Comparison of ENCODE assay signal across 19 cellular contexts in genomic region chr6:15796130-15796766, GRCh38.
DNase-seq lines count a peak whose midpoint lies in the region; ATAC-seq and TF ChIP-seq lines count a peak whose summit lies in the region.
"Had no signal": no experiment of that assay in that cellular context is flagged by ENCODE, and none has a peak within 500 bp of the region (broad histone marks: within the 10 kb centered on the region; RNA-seq: fewer than 3 reads in every experiment).

No MANE protein-coding gene starts in this region.

- H3F3A ChIP-seq in MM.1S (ENCODE audit: insufficient read depth, low read length): no peaks in the 10 kb centered on the region

- H3K14ac ChIP-seq in neuronal stem cell (ENCODE audit: low read length): no peak overlapping the region

- no peak overlapping the region for H2BK120ac ChIP-seq in neuronal stem cell (ENCODE audit: low read depth, low read length)

- DNase-seq in Ammon's horn (ENCODE audit: low spot score): peak; percentile 8
- no peak for DNase-seq in chondrocyte (ENCODE audit: low spot score)
- no peak for DNase-seq in left ventricle myocardium inferior
- DNase-seq in neuronal stem cell (ENCODE audit: low spot score): no peak
- no peak for DNase-seq in cortex of kidney (lab: John Stamatoyannopoulos, UW)
- DNase-seq in MM.1S: no peak
- DNase-seq in WTC11 (ENCODE audit: low spot score): no peak
- DNase-seq in posterior vena cava (ENCODE audit: low spot score): no peak
- DNase-seq: CD8-positive, alpha-beta memory T cell; DMS79 treated with DMSO at 0.1 percent for 48 hours; GDM1; GOT3; NCI-H1436; NCI-H2029; NCI-H2171 treated with DMSO at 0.1 percent for 48 hours; NCI-H446 treated with DMSO at 0.1 percent for 48 hours had no signal

- peaks cover 6% of the 10 kb centered on the region for H3K9me3 Mint-ChIP-seq in chondrocyte (ENCODE audit: low read depth)
- peaks cover 35% of the 10 kb centered on the region for H3K9me3 Mint-ChIP-seq in WTC11

- H3K4me3 Mint-ChIP-seq in chondrocyte (ENCODE audit: unreplicated experiment): no peak overlapping the region
- no peak overlapping the region for H3K4me3 Mint-ChIP-seq in WTC11
- H3K4me3 Mint-ChIP-seq: CD8-positive, alpha-beta memory T cell had no signal

- H3K36me3 ChIP-seq in left ventricle myocardium inferior (no peaks in the 10 kb centered on the region), neuronal stem cell (replicated peaks in 1 of 2; ENCODE audit: control insufficient read depth in 2 of 2, insufficient read depth in 2 of 2, low read length in 2 of 2) (no peaks in the 10 kb centered on the region), MM.1S (replicated peaks; ENCODE audit: insufficient read depth, low read length) (no peaks in the 10 kb centered on the region)
- H3K36me3 ChIP-seq: BLaER1 had no signal

- H3K4me1 ChIP-seq in left ventricle myocardium inferior: peaks cover 41% of the 10 kb centered on the region
- no peaks in the 10 kb centered on the region for H3K4me1 ChIP-seq in neuronal stem cell (ENCODE audit: control insufficient read depth in 2 of 2, insufficient read depth in 1 of 2, low read depth in 1 of 2, low read length in 2 of 2)
- no peaks in the 10 kb centered on the region for H3K4me1 ChIP-seq in MM.1S (ENCODE audit: low read length)

- no peak overlapping the region for H4K91ac ChIP-seq in neuronal stem cell (ENCODE audit: low read depth, low read length, poor library complexity)

- H4K20me1 ChIP-seq in MM.1S (ENCODE audit: insufficient read depth, low read length): no peaks in the 10 kb centered on the region
- H4K20me1 ChIP-seq: BLaER1 had no signal

- no peak overlapping the region for H2BK5ac ChIP-seq in neuronal stem cell (ENCODE audit: low read length)

- intact Hi-C loops in left ventricle myocardium inferior (cut with micrococcal nuclease): no loop called here
- intact Hi-C loops in posterior vena cava (cut with DNase I): loop anchor here in 1 of 2 donors (5.0 kb wide), 1 partner anchor 1351 kb away; no protein-coding TSS in a partner anchor

- no peak overlapping the region for H3K4me2 ChIP-seq in neuronal stem cell (ENCODE audit: insufficient read depth, low read length, poor library complexity, severe bottlenecking)
- H3K4me2 ChIP-seq in MM.1S (ENCODE audit: low read depth, low read length): no peak overlapping the region
- H3K4me2 ChIP-seq: BLaER1 had no signal

- CTCF ChIA-PET in WTC11 (lab: Charles Lee): interaction anchor here (0.6 kb wide), 1 partner anchor 410 kb away, joined by 3 read pairs; no protein-coding TSS in a partner anchor

- H3K27ac ChIP-seq in left ventricle myocardium inferior (replicated peaks) (peak overlapping the region; percentile 81), neuronal stem cell (replicated peaks; ENCODE audit: low read length) (no peak overlapping the region), MM.1S (ENCODE audit: low read length) (no peak overlapping the region)
- H3K27ac ChIP-seq: BLaER1, RWPE1 had no signal

- H3K18ac ChIP-seq in neuronal stem cell (ENCODE audit: low read length): peak overlapping the region; percentile 29

- H2BK15ac ChIP-seq in neuronal stem cell (ENCODE audit: low read length): no peak overlapping the region

- peak overlapping the region; percentile 38 for H2AK5ac ChIP-seq in neuronal stem cell (ENCODE audit: low read depth, low read length)

- peaks cover 3% of the 10 kb centered on the region for H3K79me1 ChIP-seq in neuronal stem cell (ENCODE audit: low read depth, low read length)

- H2AFZ ChIP-seq in neuronal stem cell (ENCODE audit: low read length) (no peak overlapping the region), MM.1S (ENCODE audit: low read length) (no peak overlapping the region)

- H3K27ac Mint-ChIP-seq in chondrocyte (ENCODE audit: unreplicated experiment): peak overlapping the region; percentile 65
- H3K27ac Mint-ChIP-seq in WTC11: no peak overlapping the region

- WGBS in neuronal stem cell (ENCODE audit: extremely low coverage in 2 of 2, insufficient read length in 2 of 2, insufficient replicate concordance in 1 of 2), 2 donors: no CpG with 5 or more reads among the region's 7 CpGs

- TF ChIP-seq CTCF in chondrocyte (IDR thresholded peaks at IDR 0.05): no peak
- no peak for TF ChIP-seq CTCF in left ventricle myocardium inferior (IDR thresholded peaks at IDR 0.05; ENCODE audit: borderline replicate concordance)
- no peak for TF ChIP-seq CTCF in MM.1S (IDR thresholded peaks at IDR 0.05; ENCODE audit: low read length)
- TF ChIP-seq CTCF in WTC11 (IDR thresholded peaks at IDR 0.05): no peak

- H3K27me3 ChIP-seq in left ventricle myocardium inferior (ENCODE audit: low read depth) (no peaks in the 10 kb centered on the region), neuronal stem cell (ENCODE audit: control insufficient read depth in 3 of 3, insufficient read depth in 3 of 3, low read depth in 1 of 3, low read length in 3 of 3) (no peaks in the 10 kb centered on the region), MM.1S (replicated peaks; ENCODE audit: insufficient read depth, low read length) (no peaks in the 10 kb centered on the region)
- H3K27me3 ChIP-seq: BLaER1 had no signal

- H3K27me3 Mint-ChIP-seq in chondrocyte (ENCODE audit: low read depth): no peaks in the 10 kb centered on the region
- peaks cover 7% of the 10 kb centered on the region for H3K27me3 Mint-ChIP-seq in WTC11 (ENCODE audit: low read depth)

- H3K23ac ChIP-seq in neuronal stem cell (ENCODE audit: low read depth, low read length, poor library complexity): no peak overlapping the region

- H3K36me3 Mint-ChIP-seq in chondrocyte (ENCODE audit: low read depth): no peaks in the 10 kb centered on the region
- peaks cover 24% of the 10 kb centered on the region for H3K36me3 Mint-ChIP-seq in WTC11

- H3K4me1 Mint-ChIP-seq in chondrocyte (ENCODE audit: low read depth) (peaks cover 56% of the 10 kb centered on the region), WTC11 (peaks cover 6% of the 10 kb centered on the region; the same call in 1 of the 2 replicates)
- H3K4me1 Mint-ChIP-seq: CD8-positive, alpha-beta memory T cell had no signal

- H4K8ac ChIP-seq in neuronal stem cell (ENCODE audit: low read depth, low read length): no peak overlapping the region

- POLR2A ChIA-PET in WTC11 (lab: Charles Lee): interaction anchor here (0.7 kb wide), 1 partner anchor 81 kb away, joined by 6 read pairs; no protein-coding TSS in a partner anchor

- H3K9me3 ChIP-seq in left ventricle myocardium inferior (replicated peaks) (peaks cover 12% of the 10 kb centered on the region), neuronal stem cell (replicated peaks in 1 of 2; ENCODE audit: control insufficient read depth in 2 of 2, insufficient read depth in 1 of 2, low read depth in 1 of 2, low read length in 2 of 2) (peaks cover 0 to 2% of the 10 kb centered on the region in 2 donors), MM.1S (replicated peaks; ENCODE audit: insufficient read depth, low read length) (no peaks in the 10 kb centered on the region)

- no peak overlapping the region for H3K4ac ChIP-seq in neuronal stem cell (ENCODE audit: low read length)

- no peaks in the 10 kb centered on the region for H3K9me2 ChIP-seq in MM.1S (replicated peaks; ENCODE audit: insufficient read depth, low read length)

- H3K4me3 ChIP-seq in left ventricle myocardium inferior (no peak overlapping the region), neuronal stem cell (ENCODE audit: low read length in 2 of 2) (no peak overlapping the region), MM.1S (ENCODE audit: low read length) (no peak overlapping the region)
- H3K4me3 ChIP-seq: BLaER1, GM12878 had no signal

- no peak for ATAC-seq in WTC11
- ATAC-seq: GM12878 had no signal

- H3K9ac ChIP-seq in neuronal stem cell (ENCODE audit: low read depth, low read length, poor library complexity): no peak overlapping the region
- no peak overlapping the region for H3K9ac ChIP-seq in MM.1S (ENCODE audit: low read length)
- H3K9ac ChIP-seq: BLaER1 had no signal

- H2BK12ac ChIP-seq in neuronal stem cell (ENCODE audit: low read length): no peak overlapping the region

- no peaks in the 10 kb centered on the region for H3K79me2 ChIP-seq in MM.1S (ENCODE audit: low read length)

TF ChIP-seq in WTC11, 78 proteins besides CTCF, POLR2A, EP300 and RAD21 (continues in another document):
- no peak for TF ChIP-seq NR3C1 (CRISPR knock-in tag; conservative IDR thresholded peaks at IDR 0.05; ENCODE audit: low read depth)
- TF ChIP-seq ZNF512 (CRISPR knock-in tag; IDR thresholded peaks at IDR 0.05; ENCODE audit: borderline replicate concordance): no peak
- no peak for TF ChIP-seq MAX (CRISPR knock-in tag; IDR thresholded peaks at IDR 0.05)
